In genomic region chr21:42796327-42797062, GRCh38 we compare ENCODE assay signal across 15 cellular contexts.
DNase-seq lines count a peak whose midpoint lies in the region; ATAC-seq and TF ChIP-seq lines count a peak whose summit lies in the region.
"Had no signal": no experiment of that assay in that cellular context is flagged by ENCODE, and none has a peak within 500 bp of the region (broad histone marks: within the 10 kb centered on the region; RNA-seq: fewer than 3 reads in every experiment).

No MANE protein-coding gene starts in this region.

- H3K36me3 Mint-ChIP-seq in endodermal cell (ENCODE audit: low read depth), result peaks cover 39% of the 10 kb centered on the region
- H3K36me3 Mint-ChIP-seq: CD4-positive, alpha-beta memory T cell had no signal

- H3K9me3 ChIP-seq in endodermal cell (ENCODE audit: control insufficient read depth, low read length) (no peaks in the 10 kb centered on the region), trophoblast cell (ENCODE audit: insufficient read depth, low read depth, low read length) (no peaks in the 10 kb centered on the region)
- H3K9me3 ChIP-seq: BE2C had no signal

- H2BK120ac ChIP-seq in trophoblast cell (ENCODE audit: insufficient read depth, low read length, poor library complexity), result peak overlapping the region; percentile 20

- peak overlapping the region; percentile 73 for H2AK5ac ChIP-seq in trophoblast cell (ENCODE audit: low read length)

- 90 to 93% methylated on average over 9 to 12 of the region's 13 CpGs for WGBS in endodermal cell (ENCODE audit: insufficient coverage in 1 of 2, insufficient read length in 1 of 2), 2 experiments
- WGBS in trophoblast cell (ENCODE audit: extremely low coverage, insufficient coverage, insufficient read length), result no CpG with 5 or more reads among the region's 13 CpGs

- no peak overlapping the region for H3K4me3 Mint-ChIP-seq in endodermal cell
- H3K4me3 Mint-ChIP-seq: CD4-positive, alpha-beta memory T cell; GM23338 had no signal

- no peak overlapping the region for H3K4me2 ChIP-seq in trophoblast cell (ENCODE audit: low read length)
- H3K4me2 ChIP-seq: GM23338 had no signal

- no peak overlapping the region for H4K8ac ChIP-seq in trophoblast cell (ENCODE audit: low read depth, low read length)

- ATAC-seq in HG03460 (IDR thresholded peaks at IDR 0.05; ENCODE audit: unreplicated experiment), result no peak
- no peak for ATAC-seq in GM18870 (IDR thresholded peaks at IDR 0.05; ENCODE audit: unreplicated experiment)
- ATAC-seq: GM23338 had no signal

- TF ChIP-seq CTCF in endodermal cell (conservative IDR thresholded peaks at IDR 0.05), result no peak

- no peaks in the 10 kb centered on the region for H3K9me3 Mint-ChIP-seq in endodermal cell
- H3K9me3 Mint-ChIP-seq: CD4-positive, alpha-beta memory T cell; GM23338 had no signal

- peaks cover 6% of the 10 kb centered on the region for H3K4me1 ChIP-seq in endodermal cell (ENCODE audit: control insufficient read depth, insufficient read depth, low read length)
- H3K4me1 ChIP-seq in trophoblast cell (ENCODE audit: control insufficient read depth in 1 of 2, insufficient read depth in 2 of 2, low read length in 2 of 2), result peaks cover 5 to 11% of the 10 kb centered on the region in 2 experiments
- H3K4me1 ChIP-seq: BE2C had no signal

- H3K4me3 ChIP-seq in endodermal cell (ENCODE audit: low read length) (no peak overlapping the region), trophoblast cell (ENCODE audit: low read depth, low read length) (no peak overlapping the region)
- H3K4me3 ChIP-seq: GM23338, SK-N-MC had no signal

- H3K4me1 Mint-ChIP-seq in endodermal cell, result peaks cover 60% of the 10 kb centered on the region

- H3K27ac Mint-ChIP-seq in endodermal cell, result peak overlapping the region; percentile 71
- H3K27ac Mint-ChIP-seq: GM23338 had no signal

- in situ Hi-C loops in SK-MEL-5 (cut with HindIII; ENCODE audit: low pct_unique_long_range_greater_than_20kb, low sequenced_read_pairs), result no loop called here

- H2BK5ac ChIP-seq in trophoblast cell (ENCODE audit: low read depth, low read length, poor library complexity), result no peak overlapping the region

- H3K18ac ChIP-seq in trophoblast cell (ENCODE audit: low read length), result no peak overlapping the region

- H4K12ac ChIP-seq in trophoblast cell (ENCODE audit: low read depth, low read length), result no peak overlapping the region

- H3K9ac ChIP-seq in endodermal cell (ENCODE audit: extremely low read depth, low read length, poor library complexity, severe bottlenecking) (no peak overlapping the region), trophoblast cell (ENCODE audit: low read length) (no peak overlapping the region)

- no peaks in the 10 kb centered on the region for H3K27me3 Mint-ChIP-seq in endodermal cell (ENCODE audit: insufficient read depth)

- H3K4ac ChIP-seq in trophoblast cell (ENCODE audit: low read depth, low read length), result no peak overlapping the region

- H3K27me3 ChIP-seq in endodermal cell (ENCODE audit: control insufficient read depth, insufficient read depth, low read length, poor library complexity, severe bottlenecking) (no peaks in the 10 kb centered on the region), trophoblast cell (ENCODE audit: insufficient read depth, low read length) (no peaks in the 10 kb centered on the region)
- H3K27me3 ChIP-seq: BE2C had no signal

- no peaks in the 10 kb centered on the region for H3K79me1 ChIP-seq in trophoblast cell (ENCODE audit: low read length)

- no peak overlapping the region for H2AFZ ChIP-seq in trophoblast cell (ENCODE audit: insufficient read depth, low read length, poor library complexity)
- H2AFZ ChIP-seq: GM23338 had no signal

- peak overlapping the region; percentile 79 for H2BK12ac ChIP-seq in trophoblast cell (ENCODE audit: low read length)

- peak overlapping the region; percentile 32 for H3K14ac ChIP-seq in trophoblast cell (ENCODE audit: low read length)

- no peak overlapping the region for H3K27ac ChIP-seq in endodermal cell (ENCODE audit: low read depth, low read length)
- H3K27ac ChIP-seq in trophoblast cell (ENCODE audit: low read depth, low read length), result peak overlapping the region; percentile 5
- H3K27ac ChIP-seq: SK-N-MC had no signal

- no peaks in the 10 kb centered on the region for H3K79me2 ChIP-seq in trophoblast cell (ENCODE audit: control insufficient read depth, insufficient read depth, low read length, poor library complexity)

- no peak overlapping the region for H3K23ac ChIP-seq in trophoblast cell (ENCODE audit: low read length)

- H4K91ac ChIP-seq in trophoblast cell (ENCODE audit: low read depth, low read length), result no peak overlapping the region

- DNase-seq in HT-29 (ENCODE audit: low spot score), result peak; percentile 52
- DNase-seq in SK-MEL-5 (ENCODE audit: low read depth, low spot score), result peak; percentile 9
- DNase-seq in endodermal cell, result no peak
- DNase-seq in trophoblast cell, result no peak
- DNase-seq in NOMO-1 (lab: John Stamatoyannopoulos, UW; ENCODE audit: unreplicated experiment in 2 of 2), result no peak
- DNase-seq: BE2C; CD4-positive, alpha-beta memory T cell; DMS79 treated with DMSO at 0.1 percent for 48 hours; KBM-7; NCI-H1092; NCI-H187 had no signal

- H3K36me3 ChIP-seq in endodermal cell (ENCODE audit: control insufficient read depth, insufficient read depth, low read length) (peaks cover 38% of the 10 kb centered on the region), trophoblast cell (ENCODE audit: control insufficient read depth in 1 of 2, insufficient read depth in 2 of 2, low read length in 2 of 2) (no peaks in the 10 kb centered on the region)
- H3K36me3 ChIP-seq: BE2C had no signal

Comparison
In these comparisons a context has a peak if more than half of its experiments do, and no peak if none do; other contexts are left out.
1. DNase-seq: peak in HT-29 (single experiment) and SK-MEL-5 (single experiment); none in endodermal cell (single experiment), trophoblast cell (0 of 2) and NOMO-1 (0 of 2).